In the genomic region with DNA sequence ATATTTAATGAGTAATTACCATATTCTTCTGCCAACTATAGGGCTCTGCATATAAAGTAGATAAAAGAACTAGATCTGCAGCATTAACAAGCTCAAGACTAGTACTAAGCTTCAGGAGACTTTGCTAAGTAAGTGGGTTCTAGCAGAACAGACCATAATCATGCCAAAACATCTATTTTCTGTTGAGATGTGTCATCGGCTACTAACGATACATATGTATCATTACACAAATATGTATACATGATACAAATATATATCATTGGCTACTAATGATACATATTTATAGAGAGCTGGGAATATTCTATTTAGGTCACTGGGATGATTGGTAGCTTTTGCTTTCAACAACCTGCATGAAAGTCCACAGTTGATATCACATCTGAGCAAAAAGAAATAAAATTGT, we compare ENCODE assay signal across 26 cellular contexts.
"Had no signal": no experiment of that assay in that cellular context is flagged by ENCODE, and none has a peak within 500 bp of the region (broad histone marks: within the 10 kb centered on the region; RNA-seq: fewer than 3 reads in every experiment).

No MANE protein-coding gene starts in this region.

- ATAC-seq: natural killer cell; psoas muscle; sciatic nerve; stimulated activated naive B cell treated with anti-CD40 and anti-IgM and Interleukin-4, amounts not matched to agents 10 μg/mL and 1 μg/mL and 100 μg/mL, for 72 hours; stimulated activated naive CD8-positive, alpha-beta T cell treated with anti-CD3 and anti-CD28 coated beads, Interleukin-15, Interleukin-2, amounts not matched to agents 100 U/mL and 50 U/mL, for 24 hours; upper lobe of right lung had no signal

- H3K27ac ChIP-seq: hepatocyte, left ventricle myocardium inferior, neural progenitor cell, neutrophil, parathyroid adenoma, psoas muscle, skin epidermis, stomach, testis, tibial artery, upper lobe of right lung had no signal

- H3K36me3 ChIP-seq: left ventricle myocardium inferior, neural progenitor cell, neutrophil, stomach, tibial artery, upper lobe of right lung had no signal

- H3K9me3 ChIP-seq: left ventricle myocardium inferior, neutrophil, psoas muscle, stomach, testis, tibial artery, upper lobe of right lung had no signal

- H3K4me1 ChIP-seq: left ventricle myocardium inferior, neural progenitor cell, parathyroid adenoma, psoas muscle, stomach, testis, tibial artery, upper lobe of right lung had no signal

- DNase-seq: islet precursor cell; left ventricle myocardium inferior; mesendoderm; naive B cell; natural killer cell; nephron progenitor cell; occipital lobe; psoas muscle; stimulated activated CD4-positive, alpha-beta T cell treated with anti-CD3 and anti-CD28 coated beads, Interleukin-12 subunit alpha, Interleukin-12 subunit beta, amount 100 ng/mL, for 4 hours; stimulated activated CD4-positive, alpha-beta T cell treated with anti-CD3 and anti-CD28 coated beads, Interleukin-15, amount 100 ng/mL, for 24 hours; stimulated activated CD4-positive, alpha-beta T cell treated with anti-CD3 and anti-CD28 coated beads, Interleukin-2, amount 100 ng/mL, for 24 hours; stimulated activated CD4-positive, alpha-beta T cell treated with anti-CD3 and anti-CD28 coated beads, Interleukin-4, amount 100 ng/mL, for 1 hour; stimulated activated naive B cell treated with anti-CD40 and anti-IgM and Interleukin-4, amounts not matched to agents 10 μg/mL and 1 μg/mL and 100 μg/mL, for 72 hours; stimulated activated naive CD8-positive, alpha-beta T cell treated with anti-CD3 and anti-CD28 coated beads, Interleukin-15, Interleukin-2, amounts not matched to agents 100 U/mL and 50 U/mL, for 24 hours; stomach; testis; tibial artery; trophoblast cell; upper lobe of right lung had no signal

- H3K27me3 ChIP-seq: neural progenitor cell, neutrophil, stomach, testis, tibial artery, upper lobe of right lung had no signal

- H3K4me3 ChIP-seq: hepatocyte, left ventricle myocardium inferior, lung, neural progenitor cell, psoas muscle, skin epidermis, stomach, testis, tibial artery, upper lobe of right lung had no signal
